In genomic region chr7:95901006-95901405, GRCh38 we compare ENCODE assay signal across 25 cellular contexts.
"Had no signal": no experiment of that assay in that cellular context is flagged by ENCODE, and none has a peak within 500 bp of the region (broad histone marks: within the 10 kb centered on the region; RNA-seq: fewer than 3 reads in every experiment).

No MANE protein-coding gene starts in this region.

- H3K9me3 Mint-ChIP-seq: activated naive CD4-positive, alpha-beta T cell treated with anti-CD3 and anti-CD28 coated beads for 36 hours; activated naive CD8-positive, alpha-beta T cell treated with anti-CD3 and anti-CD28 coated beads, Interleukin-2, amount 10 ng/mL, durations not matched to agents 7 days and 5 days; activated T-helper 1 cell treated with anti-CD3 and anti-CD28 coated beads, Interleukin-12 subunit alpha, Interleukin-12 subunit beta, Interleukin-2, Interleukin-4 antibody, amounts not matched to agents 30 ng/mL and 10 ng/mL and 1 ng/mL, durations not matched to agents 14 hours and 24 hours and 36 hours; dendritic cell treated with granulocyte-macrophage colony-stimulating factor and Interleukin-4, amounts not matched to agents 40 ng/mL and 50 ng/mL, for 4 days; endodermal cell; natural killer cell treated with Interleukin-12 subunit alpha and Interleukin-12 subunit beta and Interleukin-15 and Interleukin-18, amount 100 ng/mL, for 72 hours had no signal

- H3K4me1 ChIP-seq: lower lobe of right lung had no signal

- H3K36me3 Mint-ChIP-seq: activated naive CD8-positive, alpha-beta T cell treated with anti-CD3 and anti-CD28 coated beads, Interleukin-2, amount 10 ng/mL, durations not matched to agents 7 days and 5 days; natural killer cell treated with Interleukin-12 subunit alpha and Interleukin-12 subunit beta and Interleukin-15 and Interleukin-18, amount 100 ng/mL, for 72 hours had no signal

- H3K4me1 Mint-ChIP-seq: activated naive CD8-positive, alpha-beta T cell treated with anti-CD3 and anti-CD28 coated beads, Interleukin-2, amount 10 ng/mL, durations not matched to agents 7 days and 5 days had no signal

- ATAC-seq: esophagus mucosa; heart right ventricle; left lobe of liver; lower lobe of right lung; mucosa of descending colon; natural killer cell treated with Interleukin-12 subunit alpha and Interleukin-12 subunit beta and Interleukin-15 and Interleukin-18, amount 100 ng/mL, for 72 hours; right cardiac atrium had no signal

- H3K27me3 ChIP-seq: brain microvascular endothelial cell, suprapubic skin, tibial nerve had no signal

- H3K27ac Mint-ChIP-seq: activated naive CD4-positive, alpha-beta T cell treated with anti-CD3 and anti-CD28 coated beads for 36 hours; activated naive CD8-positive, alpha-beta T cell treated with anti-CD3 and anti-CD28 coated beads, Interleukin-2, amount 10 ng/mL, durations not matched to agents 7 days and 5 days; activated T-helper 1 cell treated with anti-CD3 and anti-CD28 coated beads, Interleukin-12 subunit alpha, Interleukin-12 subunit beta, Interleukin-2, Interleukin-4 antibody, amounts not matched to agents 30 ng/mL and 10 ng/mL and 1 ng/mL, durations not matched to agents 14 hours and 24 hours and 36 hours; dendritic cell treated with granulocyte-macrophage colony-stimulating factor and Interleukin-4, amounts not matched to agents 40 ng/mL and 50 ng/mL, for 4 days; endodermal cell; natural killer cell treated with Interleukin-12 subunit alpha and Interleukin-12 subunit beta and Interleukin-15 and Interleukin-18, amount 100 ng/mL, for 72 hours had no signal

- H3K4me3 ChIP-seq: heart right ventricle, lower lobe of right lung, mucosa of descending colon, suprapubic skin, tibial nerve had no signal

- DNase-seq: activated CD4-positive, alpha-beta T cell treated with anti-CD3 and anti-CD28 coated beads for 4 hours; activated CD4-positive, alpha-beta T cell treated with anti-CD3 and anti-CD28 coated beads, Interleukin-2, amount 50 U/mL, for 4 hours; activated effector memory CD4-positive, alpha-beta T cell treated with anti-CD3 and anti-CD28 coated beads, Interleukin-2, amount 50 U/mL, for 16 hours; activated naive CD4-positive, alpha-beta T cell treated with anti-CD3 and anti-CD28 coated beads for 36 hours; activated naive CD8-positive, alpha-beta T cell treated with anti-CD3 and anti-CD28 coated beads, Interleukin-2, amount 10 ng/mL, durations not matched to agents 7 days and 5 days; brain microvascular endothelial cell; endodermal cell; foreskin melanocyte; heart right ventricle; kidney glomerular epithelial cell; lower lobe of right lung; mucosa of descending colon; right cardiac atrium; stimulated activated CD4-positive, alpha-beta T cell treated with anti-CD3 and anti-CD28 coated beads, Interleukin-15, amount 100 ng/mL, for 24 hours; stimulated activated CD4-positive, alpha-beta T cell treated with anti-CD3 and anti-CD28 coated beads, Interleukin-2, amount 100 ng/mL, for 24 hours; stimulated activated naive CD4-positive, alpha-beta T cell; T-helper 9 cell had no signal

- H3K27ac ChIP-seq: brain microvascular endothelial cell, heart right ventricle, lower lobe of right lung, suprapubic skin, tibial nerve, VCaP had no signal

- H3K4me3 Mint-ChIP-seq: activated naive CD4-positive, alpha-beta T cell treated with anti-CD3 and anti-CD28 coated beads for 36 hours; activated naive CD8-positive, alpha-beta T cell treated with anti-CD3 and anti-CD28 coated beads, Interleukin-2, amount 10 ng/mL, durations not matched to agents 7 days and 5 days; activated T-helper 1 cell treated with anti-CD3 and anti-CD28 coated beads, Interleukin-12 subunit alpha, Interleukin-12 subunit beta, Interleukin-2, Interleukin-4 antibody, amounts not matched to agents 30 ng/mL and 10 ng/mL and 1 ng/mL, durations not matched to agents 14 hours and 24 hours and 36 hours; dendritic cell treated with granulocyte-macrophage colony-stimulating factor and Interleukin-4, amounts not matched to agents 40 ng/mL and 50 ng/mL, for 4 days; endodermal cell; natural killer cell treated with Interleukin-12 subunit alpha and Interleukin-12 subunit beta and Interleukin-15 and Interleukin-18, amount 100 ng/mL, for 72 hours had no signal

- H3K36me3 ChIP-seq: brain microvascular endothelial cell, heart right ventricle, lower lobe of right lung, suprapubic skin, tibial nerve had no signal

- H3K9me3 ChIP-seq: lower lobe of right lung, mucosa of descending colon, suprapubic skin, tibial nerve had no signal
